ENCODE assay signal across 13 cellular contexts in genomic region chr17:40517286-40517662, GRCh38. TPM values are rescaled to one million over a fixed set of nuclear protein-coding genes. Genes with fewer than 3 reads are reported as not detected.
DNase-seq lines count a peak whose midpoint lies in the region; ATAC-seq and TF ChIP-seq lines count a peak whose summit lies in the region.
"Had no signal": no experiment of that assay in that cellular context is flagged by ENCODE, and none has a peak within 500 bp of the region (broad histone marks: within the 10 kb centered on the region; RNA-seq: fewer than 3 reads in every experiment).

No MANE protein-coding gene starts in this region.

- H3K9me3 Mint-ChIP-seq in central memory CD8-positive, alpha-beta T cell, result no peaks in the 10 kb centered on the region

- peak overlapping the region; percentile 37 for H3K4me2 ChIP-seq in OCI-LY3 (ENCODE audit: low read length)

- H3K79me2 ChIP-seq in OCI-LY3 (ENCODE audit: low read length), result no peaks in the 10 kb centered on the region

- H3K27me3 Mint-ChIP-seq in central memory CD8-positive, alpha-beta T cell, result no peaks in the 10 kb centered on the region

- H3K4me3 ChIP-seq in GM08714 (ENCODE audit: low read length), result peak overlapping the region; percentile 5; the same call in 1 of the 2 replicates
- H3K4me3 ChIP-seq in OCI-LY3 (ENCODE audit: low read length), result no peak overlapping the region
- peak overlapping the region; percentile 2 for H3K4me3 ChIP-seq in rectal smooth muscle tissue (ENCODE audit: low read length)
- H3K4me3 ChIP-seq: left lung, psoas muscle had no signal

- H3K27me3 ChIP-seq in OCI-LY3 (ENCODE audit: low read depth, low read length) (peaks cover 2% of the 10 kb centered on the region; the same call in 1 of the 2 replicates), rectal smooth muscle tissue (ENCODE audit: control insufficient read depth, insufficient read depth, low read length) (no peaks in the 10 kb centered on the region)
- H3K27me3 ChIP-seq: left lung had no signal

- H3K4me1 Mint-ChIP-seq in central memory CD8-positive, alpha-beta T cell, result peaks cover 74% of the 10 kb centered on the region

- peaks cover 8% of the 10 kb centered on the region for H3K36me3 Mint-ChIP-seq in central memory CD8-positive, alpha-beta T cell (ENCODE audit: insufficient read depth)

- H3K4me3 Mint-ChIP-seq in central memory CD8-positive, alpha-beta T cell, result peak overlapping the region; percentile 85

- H2AFZ ChIP-seq in OCI-LY3 (ENCODE audit: low read depth, low read length), result peak overlapping the region; percentile 55; the same call in 1 of the 2 replicates

- no peaks in the 10 kb centered on the region for H3K9me3 ChIP-seq in OCI-LY3 (ENCODE audit: insufficient read depth, low read length)
- H3K9me3 ChIP-seq: left lung, psoas muscle had no signal

- H3K27ac ChIP-seq in OCI-LY3 (ENCODE audit: low read length) (no peak overlapping the region), rectal smooth muscle tissue (ENCODE audit: low read depth, low read length) (no peak overlapping the region)
- H3K27ac ChIP-seq: psoas muscle had no signal

- DNase-seq in central memory CD8-positive, alpha-beta T cell (ENCODE audit: low spot score in 2 of 2), result no peak
- no peak for DNase-seq in occipital lobe (lab: John Stamatoyannopoulos, UW)
- no peak for DNase-seq in NCI-H510A (lab: John Stamatoyannopoulos, UW)
- DNase-seq: DMS53, NCI-H1436 treated with DMSO at 0.1 percent for 48 hours, psoas muscle had no signal

- ATAC-seq in central memory CD8-positive, alpha-beta T cell (replicated peaks; ENCODE audit: extremely low read depth, poor library complexity, severe bottlenecking), result no peak
- ATAC-seq in HG03565 (IDR thresholded peaks at IDR 0.05; ENCODE audit: unreplicated experiment), result no peak
- ATAC-seq: left lung, psoas muscle had no signal

- H4K20me1 ChIP-seq in OCI-LY3 (ENCODE audit: insufficient read depth, low read length), result no peaks in the 10 kb centered on the region

- peaks cover 12% of the 10 kb centered on the region for H3K4me1 ChIP-seq in OCI-LY3 (ENCODE audit: low read length)
- no peaks in the 10 kb centered on the region for H3K4me1 ChIP-seq in rectal smooth muscle tissue (ENCODE audit: control insufficient read depth, insufficient read depth, low read length)
- H3K4me1 ChIP-seq: psoas muscle had no signal

- H3K36me3 ChIP-seq in OCI-LY3 (replicated peaks; ENCODE audit: low read depth, low read length) (no peaks in the 10 kb centered on the region), rectal smooth muscle tissue (ENCODE audit: control insufficient read depth, insufficient read depth, low read length) (no peaks in the 10 kb centered on the region)
- H3K36me3 ChIP-seq: left lung had no signal

- peak overlapping the region; percentile 86 for H3K27ac Mint-ChIP-seq in central memory CD8-positive, alpha-beta T cell (ENCODE audit: low read depth)

- TF ChIP-seq CTCF in OCI-LY3 (IDR thresholded peaks at IDR 0.05; ENCODE audit: low read depth, low read length), result no peak

- H3K9ac ChIP-seq in OCI-LY3 (ENCODE audit: low read length), result peak overlapping the region; percentile 7; the same call in 1 of the 2 replicates
- H3K9ac ChIP-seq in rectal smooth muscle tissue (ENCODE audit: low read length), result no peak overlapping the region

RNA-seq across cellular contexts. Expression of gene TNS4, which starts 15.9 kb away (rescaled TPM):
- not detected for total RNA-seq in occipital lobe
- total RNA-seq: dermis microvascular lymphatic vessel endothelial cell, glomerular endothelial cell had no signal

RNA-seq across cellular contexts. Expression of gene CCR7, which starts 48.0 kb away (rescaled TPM):
- total RNA-seq in occipital lobe, result not detected
- total RNA-seq: glomerular endothelial cell had no signal
